Comparison of ENCODE assay signal across 8 cellular contexts in the genomic region with DNA sequence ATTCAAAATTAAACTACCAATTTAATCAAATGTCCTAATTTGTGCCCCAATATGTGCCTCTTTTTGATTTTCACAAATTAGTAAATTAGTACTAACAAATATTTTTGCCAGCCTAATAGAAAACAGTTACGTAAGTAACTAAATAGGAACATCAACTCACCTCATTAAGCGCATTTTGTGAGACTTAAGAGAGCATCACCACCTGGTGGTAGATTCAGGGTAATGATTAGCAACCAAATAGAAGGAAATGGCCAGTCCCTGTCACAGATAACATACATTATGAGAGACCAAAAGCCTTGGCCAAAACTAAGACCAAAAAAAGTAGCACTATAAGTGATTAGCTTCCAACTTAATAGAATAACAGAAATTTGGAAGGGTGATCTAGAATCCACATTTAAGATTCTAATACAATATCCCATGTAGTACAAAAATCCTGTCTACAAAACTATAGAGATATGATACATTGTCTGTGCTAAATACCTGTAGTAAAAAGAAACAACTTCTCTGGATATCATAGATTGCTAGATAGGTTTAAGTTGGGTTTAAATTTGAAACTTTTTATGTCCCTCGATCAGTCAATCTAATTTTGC. TPM values are rescaled to one million over a fixed set of nuclear protein-coding genes. Genes with fewer than 3 reads are reported as not detected.
DNase-seq lines count a peak whose midpoint lies in the region; ATAC-seq, FAIRE-seq and TF ChIP-seq lines count a peak whose summit lies in the region.

No MANE protein-coding gene starts in this region.

- WGBS in pancreas, 2 donors = 22 to 32% methylated on average over 3 of the region's 3 CpGs

- intact Hi-C loops in pancreas (cut with DNase I) = loop anchor here in 1 of 3 donors (10.0 kb wide), 1 partner anchor 370 kb away; no protein-coding TSS in a partner anchor

- H3K4me3 ChIP-seq in GM12875 (ENCODE audit: low read depth, low read length) = no peak overlapping the region
- no peak overlapping the region for H3K4me3 ChIP-seq in MG63
- no peak overlapping the region for H3K4me3 ChIP-seq in SK-N-MC
- H3K4me3 ChIP-seq in fibroblast of pulmonary artery (replicated peaks; ENCODE audit: low read depth, low read length) = no peak overlapping the region
- H3K4me3 ChIP-seq in pancreas = no peak overlapping the region

- H3K4me1 ChIP-seq in pancreas = no peaks in the 10 kb centered on the region

- TF ChIP-seq CTCF in 22Rv1 (IDR thresholded peaks at IDR 0.05) (peak; percentile 83), GM12875 (IDR thresholded peaks at IDR 0.05; ENCODE audit: borderline replicate concordance, insufficient read depth, low read depth, low read length) (peak; percentile 52; the same call in 1 of the 2 replicates), fibroblast of pulmonary artery (IDR thresholded peaks at IDR 0.05; ENCODE audit: low read length, missing control alignments) (peak; percentile 70), pancreas (IDR thresholded peaks at IDR 0.05) (peak; percentile 36 to 62 (median 46))

- H3K36me3 ChIP-seq in MG63 (no peaks in the 10 kb centered on the region), SK-N-MC (ENCODE audit: insufficient read depth, low read length) (no peaks in the 10 kb centered on the region), pancreas (no peaks in the 10 kb centered on the region)

- ATAC-seq in HG02571 (IDR thresholded peaks at IDR 0.05; ENCODE audit: unreplicated experiment) (peak; percentile 77), pancreas (peak; percentile 69 to 91 (median 90))

- no peaks in the 10 kb centered on the region for H3K27me3 ChIP-seq in MG63
- H3K27me3 ChIP-seq in pancreas = no peaks in the 10 kb centered on the region

- no peak overlapping the region for H3K9ac ChIP-seq in SK-N-MC (ENCODE audit: insufficient read length)

- H3K27ac ChIP-seq in 22Rv1 = no peak overlapping the region
- H3K27ac ChIP-seq in SK-N-MC = no peak overlapping the region
- no peak overlapping the region for H3K27ac ChIP-seq in pancreas

- FAIRE-seq in pancreas (lab: Jason Lieb, UNC) = peak; percentile 73

- peaks cover 22% of the 10 kb centered on the region for H3K9me3 ChIP-seq in MG63
- no peaks in the 10 kb centered on the region for H3K9me3 ChIP-seq in SK-N-MC (ENCODE audit: low read depth, low read length)
- H3K9me3 ChIP-seq in pancreas = no peaks in the 10 kb centered on the region

- DNase-seq in MG63 (peak; percentile 24), SK-N-MC (ENCODE audit: low read depth, low spot score) (peak; percentile 18), fibroblast of pulmonary artery (ENCODE audit: low read depth) (peak; percentile 74), pancreas (peak in 1 of 6 donors; percentile 18), hepatic stellate cell (ENCODE audit: low spot score) (no peak)

RNA-seq across cellular contexts. Expression of gene C4orf46, which starts 46.7 kb away (rescaled TPM):
- total RNA-seq in MG63 (2014; rRNA removed; shearing (Covaris generic); ENCODE audit: low replicate concordance) = 96.1 and 152 TPM in 2 replicates
- 1 to 10 TPM; 1.0 to 2.7 (median 1.4) TPM for total RNA-seq in pancreas
- polyA plus RNA-seq in pancreas = 1 to 10 TPM; 1.3 to 2.5 TPM

RNA-seq across cellular contexts. Expression of gene ETFDH, which starts 47.1 kb away (rescaled TPM):
- total RNA-seq in MG63 (2014; rRNA removed; shearing (Covaris generic); ENCODE audit: low replicate concordance) = 117 and 228 TPM in 2 replicates
- 10 to 100 TPM; 11.6 to 21.1 (median 13.5) TPM for total RNA-seq in pancreas
- polyA plus RNA-seq in pancreas = 10 to 100 TPM; 14.7 to 33.3 TPM

Comparison
In these comparisons a context has a peak if more than half of its experiments do, and no peak if none do; other contexts are left out.
1. RNA of gene C4orf46, which starts 46.7 kb away (total RNA-seq): 96.1 to 152 TPM in MG63; 1.0 to 2.7 TPM in pancreas; every median in the first group is over 10 times any median in the second.
2. Peak in every context shown above with its lines, with median percentiles within 50 percentile points of each other: CTCF ChIP-seq.